15 cellular contexts compared by ENCODE assay signal in genomic region chr19:42880621-42881020, GRCh38. TPM values are rescaled to one million over a fixed set of nuclear protein-coding genes. Genes with fewer than 3 reads are reported as not detected.
"Had no signal": no experiment of that assay in that cellular context is flagged by ENCODE, and none has a peak within 500 bp of the region (broad histone marks: within the 10 kb centered on the region; RNA-seq: fewer than 3 reads in every experiment).

No MANE protein-coding gene starts in this region.

RNA-seq across cellular contexts. Expression of gene PSG1, which starts 1.1 kb away (rescaled TPM):
- total RNA-seq: stomach, suprapubic skin, temporal lobe, testis, thoracic aorta, tibial nerve, transverse colon, upper lobe of left lung, upper lobe of right lung, ureter, urinary bladder, uterus, vagina had no signal
- polyA plus RNA-seq: stomach, urinary bladder had no signal

RNA-seq across cellular contexts. Expression of gene PSG6, which starts 37.1 kb away (rescaled TPM):
- total RNA-seq: stomach, subcutaneous adipose tissue, suprapubic skin, temporal lobe, testis, thoracic aorta, thyroid gland, tibial nerve, transverse colon, upper lobe of left lung, upper lobe of right lung, ureter, urinary bladder, uterus, vagina had no signal
- polyA plus RNA-seq: stomach, urinary bladder had no signal

RNA-seq across cellular contexts. Expression of gene PSG7, which starts 56.4 kb away (rescaled TPM):
- total RNA-seq: stomach, subcutaneous adipose tissue, temporal lobe, testis, thoracic aorta, thyroid gland, tibial nerve, transverse colon, upper lobe of left lung, upper lobe of right lung, ureter, urinary bladder, uterus, vagina had no signal
- polyA plus RNA-seq: stomach, urinary bladder had no signal
